29 cellular contexts compared by ENCODE assay signal in genomic region chr5:146337928-146338327, GRCh38. TPM values are rescaled to one million over a fixed set of nuclear protein-coding genes. Genes with fewer than 3 reads are reported as not detected.
DNase-seq lines count a peak whose midpoint lies in the region; ATAC-seq lines count a peak whose summit lies in the region.
"Had no signal": no experiment of that assay in that cellular context is flagged by ENCODE, and none has a peak within 500 bp of the region (broad histone marks: within the 10 kb centered on the region; RNA-seq: fewer than 3 reads in every experiment).

No MANE protein-coding gene starts in this region.

- H4K91ac ChIP-seq in neuronal stem cell (ENCODE audit: low read depth, low read length, poor library complexity), result no peak overlapping the region

- no peak overlapping the region for H3K14ac ChIP-seq in neuronal stem cell (ENCODE audit: low read length)

- H3K23ac ChIP-seq in neuronal stem cell (ENCODE audit: low read depth, low read length, poor library complexity), result no peak overlapping the region

- no peak overlapping the region for H2BK12ac ChIP-seq in neuronal stem cell (ENCODE audit: low read length)

- H3K27ac ChIP-seq in neuronal stem cell (replicated peaks; ENCODE audit: low read length), result no peak overlapping the region
- H3K27ac ChIP-seq in caudate nucleus (ENCODE audit: low read depth, low read length), result no peak overlapping the region
- H3K27ac ChIP-seq: 22Rv1, ascending aorta, dorsolateral prefrontal cortex, PC-9, WERI-Rb-1 had no signal

- no peak overlapping the region for H2AFZ ChIP-seq in neuronal stem cell (ENCODE audit: low read length)
- H2AFZ ChIP-seq: PC-9 had no signal

- no peak overlapping the region for H2AK5ac ChIP-seq in neuronal stem cell (ENCODE audit: low read depth, low read length)

- peaks cover 14% of the 10 kb centered on the region for H3K4me1 Mint-ChIP-seq in stimulated activated memory B cell treated with anti-CD40 and anti-IgM and Interleukin-4, amounts not matched to agents 10 μg/mL and 1 μg/mL and 100 μg/mL, for 72 hours
- H3K4me1 Mint-ChIP-seq: central memory CD8-positive, alpha-beta T cell had no signal

- DNase-seq in DMS53 (lab: John Stamatoyannopoulos, UW) (peak; percentile 42), DMS53 treated with DMSO at 0.1 percent for 48 hours (lab: John Stamatoyannopoulos, UW; ENCODE audit: unreplicated experiment) (no peak), NCI-H69 (lab: John Stamatoyannopoulos, UW) (peak; percentile 38), neuronal stem cell (ENCODE audit: low spot score) (no peak), NCI-H2171 treated with DMSO at 0.1 percent for 48 hours (lab: John Stamatoyannopoulos, UW) (no peak), caudate nucleus (lab: John Stamatoyannopoulos, UW) (no peak)
- DNase-seq: activated CD4-positive, alpha-beta T cell treated with anti-CD3 and anti-CD28 coated beads, Interleukin-2, amount 10 ng/mL, durations not matched to agents 24 days and 14 days; activated CD8-positive, alpha-beta memory T cell treated with anti-CD3 and anti-CD28 coated beads, Interleukin-2, amount 50 U/mL, for 48 hours; activated naive CD8-positive, alpha-beta T cell treated with anti-CD3 and anti-CD28 coated beads, Interleukin-2, amount 10 ng/mL, durations not matched to agents 7 days and 5 days; dorsolateral prefrontal cortex; IMR-90; mucosa of descending colon; NCI-H1092; NCI-H187; NCI-H2171; PC-9; SHP77; stimulated activated CD4-positive, alpha-beta T cell treated with anti-CD3 and anti-CD28 coated beads, Interleukin-2, amount 100 ng/mL, for 48 hours; T1000 had no signal

- H3K79me1 ChIP-seq in neuronal stem cell (ENCODE audit: low read depth, low read length), result no peaks in the 10 kb centered on the region

- peak overlapping the region; percentile 57 for H3K4me2 ChIP-seq in neuronal stem cell (ENCODE audit: insufficient read depth, low read length, poor library complexity, severe bottlenecking)
- H3K4me2 ChIP-seq: PC-9 had no signal

- H3K9me3 ChIP-seq in neuronal stem cell (replicated peaks in 1 of 2; ENCODE audit: control insufficient read depth in 2 of 2, insufficient read depth in 1 of 2, low read depth in 1 of 2, low read length in 2 of 2), result peaks cover 0 to 2% of the 10 kb centered on the region in 2 donors
- H3K9me3 ChIP-seq: ascending aorta, mucosa of descending colon had no signal

- H3K27me3 ChIP-seq in neuronal stem cell (ENCODE audit: control insufficient read depth in 3 of 3, insufficient read depth in 3 of 3, low read depth in 1 of 3, low read length in 3 of 3), result peaks cover 46 to 98% (median 97%) of the 10 kb centered on the region in 3 experiments

- H3K18ac ChIP-seq in neuronal stem cell (ENCODE audit: low read length), result no peak overlapping the region

- no peak overlapping the region for H3K4ac ChIP-seq in neuronal stem cell (ENCODE audit: low read length)

- no peak overlapping the region for H3K9ac ChIP-seq in neuronal stem cell (ENCODE audit: low read depth, low read length, poor library complexity)

- H2BK15ac ChIP-seq in neuronal stem cell (ENCODE audit: low read length), result no peak overlapping the region

- no peak overlapping the region for H3K27ac Mint-ChIP-seq in stimulated activated memory B cell treated with anti-CD40 and anti-IgM and Interleukin-4, amounts not matched to agents 10 μg/mL and 1 μg/mL and 100 μg/mL, for 72 hours
- H3K27ac Mint-ChIP-seq: activated CD4-positive, alpha-beta T cell treated with anti-CD3 and anti-CD28 coated beads, Interleukin-2, amount 10 ng/mL, durations not matched to agents 24 days and 14 days; activated naive CD8-positive, alpha-beta T cell treated with anti-CD3 and anti-CD28 coated beads, Interleukin-2, amount 10 ng/mL, durations not matched to agents 7 days and 5 days; CD14-positive monocyte had no signal

- peaks cover 0 to 2% of the 10 kb centered on the region in 2 donors for H3K4me1 ChIP-seq in neuronal stem cell (ENCODE audit: control insufficient read depth in 2 of 2, insufficient read depth in 1 of 2, low read depth in 1 of 2, low read length in 2 of 2)

- WGBS in neuronal stem cell (ENCODE audit: extremely low coverage in 2 of 2, insufficient read length in 2 of 2, insufficient replicate concordance in 1 of 2), 2 donors, result no CpG with 5 or more reads among the region's 8 CpGs

- H2BK120ac ChIP-seq in neuronal stem cell (ENCODE audit: low read depth, low read length), result no peak overlapping the region

- H2BK5ac ChIP-seq in neuronal stem cell (ENCODE audit: low read length), result no peak overlapping the region

- ATAC-seq in stimulated activated memory B cell treated with anti-CD40 and anti-IgM and Interleukin-4, amounts not matched to agents 10 μg/mL and 1 μg/mL and 100 μg/mL, for 72 hours, result no peak
- ATAC-seq: GM12878, mucosa of descending colon had no signal

- H3K4me3 Mint-ChIP-seq in stimulated activated memory B cell treated with anti-CD40 and anti-IgM and Interleukin-4, amounts not matched to agents 10 μg/mL and 1 μg/mL and 100 μg/mL, for 72 hours, result no peak overlapping the region
- H3K4me3 Mint-ChIP-seq: activated CD4-positive, alpha-beta T cell treated with anti-CD3 and anti-CD28 coated beads, Interleukin-2, amount 10 ng/mL, durations not matched to agents 24 days and 14 days; activated naive CD8-positive, alpha-beta T cell treated with anti-CD3 and anti-CD28 coated beads, Interleukin-2, amount 10 ng/mL, durations not matched to agents 7 days and 5 days; central memory CD8-positive, alpha-beta T cell; neural crest cell had no signal

- no peak overlapping the region for H4K8ac ChIP-seq in neuronal stem cell (ENCODE audit: low read depth, low read length)

- peaks cover 100% of the 10 kb centered on the region for H3K27me3 Mint-ChIP-seq in stimulated activated memory B cell treated with anti-CD40 and anti-IgM and Interleukin-4, amounts not matched to agents 10 μg/mL and 1 μg/mL and 100 μg/mL, for 72 hours

- H3K36me3 ChIP-seq in neuronal stem cell (replicated peaks in 1 of 2; ENCODE audit: control insufficient read depth in 2 of 2, insufficient read depth in 2 of 2, low read length in 2 of 2), result no peaks in the 10 kb centered on the region
- H3K36me3 ChIP-seq: ascending aorta, WERI-Rb-1 had no signal

- H3K36me3 Mint-ChIP-seq in stimulated activated memory B cell treated with anti-CD40 and anti-IgM and Interleukin-4, amounts not matched to agents 10 μg/mL and 1 μg/mL and 100 μg/mL, for 72 hours, result no peaks in the 10 kb centered on the region

- H3K9me3 Mint-ChIP-seq in stimulated activated memory B cell treated with anti-CD40 and anti-IgM and Interleukin-4, amounts not matched to agents 10 μg/mL and 1 μg/mL and 100 μg/mL, for 72 hours, result peaks cover 2% of the 10 kb centered on the region
- H3K9me3 Mint-ChIP-seq: central memory CD8-positive, alpha-beta T cell; neural crest cell had no signal

- H3K4me3 ChIP-seq in iPS-11a (ENCODE audit: low read depth, low read length), result peak overlapping the region; percentile 47
- H3K4me3 ChIP-seq in neuronal stem cell (ENCODE audit: low read length in 2 of 2), result no peak overlapping the region
- H3K4me3 ChIP-seq: ascending aorta, dorsolateral prefrontal cortex, GM12878, mucosa of descending colon, PC-9 had no signal

RNA-seq across cellular contexts. Expression of gene POU4F3, which starts 0.7 kb away (rescaled TPM):
- 0.06 TPM for polyA plus RNA-seq in neuronal stem cell (2013, experiment 1 of 2)
- 0.04 TPM for polyA plus RNA-seq in neuronal stem cell (2013, experiment 2 of 2)
- polyA plus RNA-seq: CD14-positive monocyte, fibroblast of lung had no signal

Comparison
In these comparisons a context has a peak if more than half of its experiments do, and no peak if none do; other contexts are left out.
1. DNase-seq: peak in DMS53 (single experiment) and NCI-H69 (single experiment); none in DMS53 treated with DMSO at 0.1 percent for 48 hours (single experiment), neuronal stem cell (single experiment), NCI-H2171 treated with DMSO at 0.1 percent for 48 hours (single experiment) and caudate nucleus (0 of 61).